ENCODE assay signal across 1 cellular context in the genomic region with DNA sequence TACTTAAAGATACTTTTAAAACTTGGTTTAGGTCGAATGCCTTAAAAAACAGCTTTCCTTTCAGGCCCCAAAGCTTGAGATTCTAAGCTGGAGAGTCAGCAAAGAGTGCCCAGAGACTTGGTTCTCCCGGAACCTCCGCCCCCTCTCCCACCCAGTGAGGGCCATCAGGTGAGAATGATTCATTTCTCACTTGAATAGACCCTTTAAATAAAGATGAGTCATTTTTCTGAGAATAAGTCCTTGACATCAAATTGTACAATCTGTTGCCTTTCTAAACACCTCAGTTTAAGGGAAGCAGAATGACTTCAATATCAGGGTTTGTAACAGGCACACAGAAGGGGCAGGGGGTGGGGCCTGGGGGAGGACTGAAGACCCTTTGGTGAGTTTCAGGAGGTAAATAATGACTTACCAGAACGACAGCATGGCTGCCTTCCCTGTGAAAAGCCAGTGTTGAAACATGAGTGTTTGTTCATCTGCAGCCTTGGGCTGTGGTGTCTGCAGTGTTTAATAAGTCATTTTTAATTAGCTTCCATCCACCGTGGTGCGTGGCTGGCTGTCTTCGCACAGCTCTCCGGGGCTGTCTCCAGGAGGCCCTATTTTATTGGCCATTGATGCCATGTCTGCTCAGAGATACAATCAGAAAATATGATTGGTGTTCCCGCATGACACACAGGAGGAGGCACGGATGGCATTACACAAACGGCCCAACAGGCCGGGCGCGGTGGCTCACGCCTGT.
TF ChIP-seq lines count a peak whose summit lies in the region.

No MANE protein-coding gene starts in this region.

TF ChIP-seq in WTC11, 78 proteins besides CTCF, POLR2A, EP300 and RAD21 (continued from another document):
- TF ChIP-seq E2F1 (CRISPR knock-in tag; IDR thresholded peaks at IDR 0.05) (no peak), MYBL2 (CRISPR knock-in tag; IDR thresholded peaks at IDR 0.05) (no peak), CREB1 (CRISPR knock-in tag; IDR thresholded peaks at IDR 0.05) (no peak), FOXK1 (CRISPR knock-in tag; IDR thresholded peaks at IDR 0.05) (no peak)
- TF ChIP-seq, protein P1, sequence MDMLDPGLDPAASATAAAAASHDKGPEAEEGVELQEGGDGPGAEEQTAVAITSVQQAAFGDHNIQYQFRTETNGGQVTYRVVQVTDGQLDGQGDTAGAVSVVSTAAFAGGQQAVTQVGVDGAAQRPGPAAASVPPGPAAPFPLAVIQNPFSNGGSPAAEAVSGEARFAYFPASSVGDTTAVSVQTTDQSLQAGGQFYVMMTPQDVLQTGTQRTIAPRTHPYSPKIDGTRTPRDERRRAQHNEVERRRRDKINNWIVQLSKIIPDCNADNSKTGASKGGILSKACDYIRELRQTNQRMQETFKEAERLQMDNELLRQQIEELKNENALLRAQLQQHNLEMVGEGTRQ (CRISPR knock-in tag; IDR thresholded peaks at IDR 0.05), result no peak
